ENCODE assay signal across 1 cellular context in genomic region chr7:149714081-149714909, GRCh38.
TF ChIP-seq lines count a peak whose summit lies in the region.

No MANE protein-coding gene starts in this region.

TF ChIP-seq in HepG2, 621 proteins besides CTCF, POLR2A, EP300 and RAD21 (continued from another document and continues in another):
- no peak for TF ChIP-seq ZFP82 (CRISPR knock-in tag; IDR thresholded peaks at IDR 0.05; ENCODE audit: borderline replicate concordance)
- TF ChIP-seq GATAD1 (CRISPR knock-in tag; IDR thresholded peaks at IDR 0.05) = no peak
- no peak for TF ChIP-seq MYNN (CRISPR knock-in tag; IDR thresholded peaks at IDR 0.05; ENCODE audit: low read depth)
- peak; percentile 15; the same call in 1 of the 2 replicates for TF ChIP-seq HDAC1 (CRISPR knock-in tag; IDR thresholded peaks at IDR 0.05)
- TF ChIP-seq SUZ12 (IDR thresholded peaks at IDR 0.05; ENCODE audit: low read depth, low read length) = peak; percentile 47; the same call in 1 of the 2 replicates
- no peak for TF ChIP-seq STAT6 (CRISPR knock-in tag; IDR thresholded peaks at IDR 0.05; ENCODE audit: borderline replicate concordance)
- no peak for TF ChIP-seq MBNL3 (CRISPR knock-in tag; conservative IDR thresholded peaks at IDR 0.05)
- no peak for TF ChIP-seq ZNF101 (CRISPR knock-in tag; IDR thresholded peaks at IDR 0.05; ENCODE audit: borderline replicate concordance, low read depth)
- peak; percentile 17; the same call in 1 of the 2 replicates for TF ChIP-seq ZNF687 (CRISPR knock-in tag; IDR thresholded peaks at IDR 0.05)
- peak; percentile 4; the same call in 1 of the 2 replicates for TF ChIP-seq TAF1 (CRISPR knock-in tag; IDR thresholded peaks at IDR 0.05)
- 0 out of 2 replicates have a peak, but pooled peaks have one; percentile 20 for TF ChIP-seq ZNF747 (CRISPR knock-in tag; IDR thresholded peaks at IDR 0.05; ENCODE audit: borderline replicate concordance)
- peak; percentile 32; the same call in 1 of the 2 replicates for TF ChIP-seq POLR2AphosphoS5 (IDR thresholded peaks at IDR 0.05; ENCODE audit: low read depth, low read length)
- 0 out of 2 replicates have a peak, but pooled peaks have one; percentile 24 for TF ChIP-seq PHF8 (CRISPR knock-in tag; IDR thresholded peaks at IDR 0.05)
- no peak for TF ChIP-seq ZNF569 (CRISPR knock-in tag; IDR thresholded peaks at IDR 0.05; ENCODE audit: borderline replicate concordance)
- TF ChIP-seq SNRNP70 (IDR thresholded peaks at IDR 0.05; ENCODE audit: low read depth, low read length) = no peak
- 0 out of 2 replicates have a peak, but pooled peaks have one; percentile 40 for TF ChIP-seq ZNF430 (CRISPR knock-in tag; IDR thresholded peaks at IDR 0.05)
- TF ChIP-seq ZBTB14 (CRISPR knock-in tag; IDR thresholded peaks at IDR 0.05) = peak; percentile 79
- no peak for TF ChIP-seq NR3C1 (CRISPR knock-in tag; IDR thresholded peaks at IDR 0.05)
- TF ChIP-seq HCFC1 (IDR thresholded peaks at IDR 0.05; ENCODE audit: low read depth, low read length) = peak; percentile 77
- no peak for TF ChIP-seq ZNF75D (CRISPR knock-in tag; IDR thresholded peaks at IDR 0.05; ENCODE audit: borderline replicate concordance)
- TF ChIP-seq FOXA1 (IDR thresholded peaks at IDR 0.05) = no peak
- TF ChIP-seq FOXA1 (CRISPR knock-in tag; IDR thresholded peaks at IDR 0.05) = no peak
- no peak for TF ChIP-seq ZBTB46 (CRISPR knock-in tag; IDR thresholded peaks at IDR 0.05; ENCODE audit: borderline replicate concordance)
- no peak for TF ChIP-seq MAX (IDR thresholded peaks at IDR 0.05)
- TF ChIP-seq ZNF672 (CRISPR knock-in tag; IDR thresholded peaks at IDR 0.05) = no peak
- no peak for TF ChIP-seq SKI (IDR thresholded peaks at IDR 0.05; ENCODE audit: partially characterized antibody)
- TF ChIP-seq FOSL2 (CRISPR knock-in tag; IDR thresholded peaks at IDR 0.05) = no peak
- 0 out of 2 replicates have a peak, but pooled peaks have one; percentile 24 for TF ChIP-seq ZNF572 (CRISPR knock-in tag; IDR thresholded peaks at IDR 0.05)
- 0 out of 2 replicates have a peak, but pooled peaks have one; percentile 56 for TF ChIP-seq GMEB1 (CRISPR knock-in tag; IDR thresholded peaks at IDR 0.05; ENCODE audit: borderline replicate concordance)
- TF ChIP-seq ZEB1 (IDR thresholded peaks at IDR 0.05; ENCODE audit: insufficient replicate concordance, low read depth) = no peak
- TF ChIP-seq ZNF329 (CRISPR knock-in tag; IDR thresholded peaks at IDR 0.05; ENCODE audit: low read depth) = no peak
- 0 out of 4 replicates have a peak, but pooled peaks of 1 of the 2 experiments have one; percentile 21 for TF ChIP-seq KLF16 (CRISPR knock-in tag; IDR thresholded peaks at IDR 0.05)
- TF ChIP-seq ZNF605 (CRISPR knock-in tag; IDR thresholded peaks at IDR 0.05) = 0 out of 2 replicates have a peak, but pooled peaks have one; percentile 19
- TF ChIP-seq PBX3 (CRISPR knock-in tag; IDR thresholded peaks at IDR 0.05; ENCODE audit: borderline replicate concordance) = no peak
- TF ChIP-seq NFAT5 (CRISPR knock-in tag; IDR thresholded peaks at IDR 0.05) = no peak
- TF ChIP-seq ZNF251 (CRISPR knock-in tag; IDR thresholded peaks at IDR 0.05) = no peak
- no peak for TF ChIP-seq ZFP91 (CRISPR knock-in tag; IDR thresholded peaks at IDR 0.05; ENCODE audit: borderline replicate concordance)
- TF ChIP-seq ZKSCAN5 (CRISPR knock-in tag; IDR thresholded peaks at IDR 0.05) = no peak
- TF ChIP-seq TEAD3 (CRISPR knock-in tag; optimal IDR thresholded peaks at IDR 0.05; ENCODE audit: borderline replicate concordance) = no peak
- no peak for TF ChIP-seq SRSF4 (IDR thresholded peaks at IDR 0.05; ENCODE audit: low read depth, low read length, poor library complexity, severe bottlenecking)
